20 cellular contexts compared by ENCODE assay signal in genomic region chr22:25210831-25211230, GRCh38. TPM values are rescaled to one million over a fixed set of nuclear protein-coding genes. Genes with fewer than 3 reads are reported as not detected.
DNase-seq lines count a peak whose midpoint lies in the region; FAIRE-seq and TF ChIP-seq lines count a peak whose summit lies in the region.
"Had no signal": no experiment of that assay in that cellular context is flagged by ENCODE, and none has a peak within 500 bp of the region (broad histone marks: within the 10 kb centered on the region; RNA-seq: fewer than 3 reads in every experiment).

No MANE protein-coding gene starts in this region.

- H3K36me3 ChIP-seq in MG63 (no peaks in the 10 kb centered on the region), bronchial epithelial cell (ENCODE audit: control insufficient read depth, insufficient read depth, low read length) (no peaks in the 10 kb centered on the region), neuronal stem cell (replicated peaks in 1 of 2; ENCODE audit: control insufficient read depth in 2 of 2, insufficient read depth in 2 of 2, low read length in 2 of 2) (no peaks in the 10 kb centered on the region), esophagus squamous epithelium (no peaks in the 10 kb centered on the region)
- H3K36me3 ChIP-seq: BE2C had no signal

- H4K91ac ChIP-seq in neuronal stem cell (ENCODE audit: low read depth, low read length, poor library complexity), result peak overlapping the region; percentile 8

- WGBS in neuronal stem cell (ENCODE audit: extremely low coverage in 2 of 2, insufficient read length in 2 of 2, insufficient replicate concordance in 1 of 2), 2 donors, result no CpG with 5 or more reads among the region's 3 CpGs
- 60% methylated on average over 1 of the region's 3 CpGs; no CpG with 5 or more reads in 1 of the 2 donors for WGBS in esophagus squamous epithelium, 2 donors

- no peak overlapping the region for H4K8ac ChIP-seq in neuronal stem cell (ENCODE audit: low read depth, low read length)

- H3K9ac ChIP-seq in neuronal stem cell (ENCODE audit: low read depth, low read length, poor library complexity), result no peak overlapping the region

- H3K27ac ChIP-seq in neuronal stem cell (replicated peaks; ENCODE audit: low read length) (no peak overlapping the region), esophagus squamous epithelium (no peak overlapping the region)
- H3K27ac ChIP-seq: A549, C4-2B, HL-60 had no signal

- no peak overlapping the region for H3K14ac ChIP-seq in neuronal stem cell (ENCODE audit: low read length)

- H2AFZ ChIP-seq in neuronal stem cell (ENCODE audit: low read length), result no peak overlapping the region

- no peak overlapping the region for H3K4me2 ChIP-seq in neuronal stem cell (ENCODE audit: insufficient read depth, low read length, poor library complexity, severe bottlenecking)
- H3K4me2 ChIP-seq: A549 had no signal

- no peak overlapping the region for H2BK120ac ChIP-seq in neuronal stem cell (ENCODE audit: low read depth, low read length)

- no peak overlapping the region for H3K18ac ChIP-seq in neuronal stem cell (ENCODE audit: low read length)

- H2BK15ac ChIP-seq in neuronal stem cell (ENCODE audit: low read length), result no peak overlapping the region

- no peak overlapping the region for H2BK5ac ChIP-seq in neuronal stem cell (ENCODE audit: low read length)

- H3K27me3 ChIP-seq in MG63 (no peaks in the 10 kb centered on the region), bronchial epithelial cell (ENCODE audit: control insufficient read depth, insufficient read depth, low read length) (no peaks in the 10 kb centered on the region), neuronal stem cell (ENCODE audit: control insufficient read depth in 3 of 3, insufficient read depth in 3 of 3, low read depth in 1 of 3, low read length in 3 of 3) (peaks cover 0 to 4% (median 0%) of the 10 kb centered on the region in 3 experiments), esophagus squamous epithelium (peaks cover 0 to 4% (median 0%) of the 10 kb centered on the region in 4 donors)
- H3K27me3 ChIP-seq: BE2C had no signal

- no peak overlapping the region for H3K4me3 ChIP-seq in MG63
- H3K4me3 ChIP-seq in bronchial epithelial cell (ENCODE audit: low read depth, low read length), result no peak overlapping the region
- H3K4me3 ChIP-seq in neuronal stem cell (ENCODE audit: low read length in 2 of 2), result no peak overlapping the region
- H3K4me3 ChIP-seq in esophagus squamous epithelium, result no peak overlapping the region
- H3K4me3 ChIP-seq: A549 had no signal

- H2BK12ac ChIP-seq in neuronal stem cell (ENCODE audit: low read length), result no peak overlapping the region

- no peaks in the 10 kb centered on the region for H3K4me1 ChIP-seq in neuronal stem cell (ENCODE audit: control insufficient read depth in 2 of 2, insufficient read depth in 1 of 2, low read depth in 1 of 2, low read length in 2 of 2)
- no peaks in the 10 kb centered on the region for H3K4me1 ChIP-seq in esophagus squamous epithelium
- H3K4me1 ChIP-seq: A549, BE2C had no signal

- no peak for TF ChIP-seq CTCF in bronchial epithelial cell (IDR thresholded peaks at IDR 0.05; ENCODE audit: insufficient read depth, low read length, severe bottlenecking)
- no peak for TF ChIP-seq CTCF in esophagus squamous epithelium (IDR thresholded peaks at IDR 0.05)

- FAIRE-seq in bronchial epithelial cell (lab: Jason Lieb, UNC), result no peak
- FAIRE-seq: A549, D721Med, G401.6, GM12891 had no signal

- H3K79me1 ChIP-seq in neuronal stem cell (ENCODE audit: low read depth, low read length), result no peaks in the 10 kb centered on the region

- no peaks in the 10 kb centered on the region for H3K9me3 ChIP-seq in MG63
- peaks cover 0 to 9% of the 10 kb centered on the region in 2 donors for H3K9me3 ChIP-seq in neuronal stem cell (replicated peaks in 1 of 2; ENCODE audit: control insufficient read depth in 2 of 2, insufficient read depth in 1 of 2, low read depth in 1 of 2, low read length in 2 of 2)
- no peaks in the 10 kb centered on the region for H3K9me3 ChIP-seq in esophagus squamous epithelium
- H3K9me3 ChIP-seq: A549, BE2C had no signal

- no peak for TF ChIP-seq POLR2A in esophagus squamous epithelium (IDR thresholded peaks at IDR 0.05)

- H2AK5ac ChIP-seq in neuronal stem cell (ENCODE audit: low read depth, low read length), result no peak overlapping the region

- intact Hi-C loops in esophagus squamous epithelium (cut with DNase I), result no loop called here

- H3K4ac ChIP-seq in neuronal stem cell (ENCODE audit: low read length), result no peak overlapping the region

- H3K23ac ChIP-seq in neuronal stem cell (ENCODE audit: low read depth, low read length, poor library complexity), result no peak overlapping the region

- DNase-seq in MG63 (peak; percentile 91), bronchial epithelial cell (ENCODE audit: low read depth) (peak; percentile 15), neuronal stem cell (ENCODE audit: low spot score) (no peak), dedifferentiated amniotic fluid mesenchymal stem cell (ENCODE audit: extremely low spot score) (no peak), esophagus squamous epithelium (lab: John Stamatoyannopoulos, UW) (no peak), amygdala (lab: John Stamatoyannopoulos, UW) (no peak)
- DNase-seq: BE2C; CD4-positive, alpha-beta memory T cell; DMS153; DMS79 treated with DMSO at 0.1 percent for 48 hours; EL; HCEC 1CT had no signal

RNA-seq across cellular contexts. Expression of gene CRYBB2, which starts 8.6 kb away (rescaled TPM):
- total RNA-seq in MG63 (2014; rRNA removed; shearing (Covaris generic); ENCODE audit: low replicate concordance), result not detected in 2 replicates
- total RNA-seq in bronchial epithelial cell, result not detected in 2 replicates
- 0.22 TPM for polyA plus RNA-seq in neuronal stem cell (2013, experiment 1 of 2)
- polyA plus RNA-seq in neuronal stem cell (2013, experiment 2 of 2), result 0.28 TPM
- not detected for total RNA-seq in esophagus squamous epithelium
- total RNA-seq: CD4-positive, alpha-beta memory T cell had no signal
- polyA plus RNA-seq: A549; CD4-positive, alpha-beta memory T cell had no signal

RNA-seq across cellular contexts. Expression of gene CRYBB3, which starts 11.2 kb away (rescaled TPM):
- total RNA-seq in MG63 (2014; rRNA removed; shearing (Covaris generic); ENCODE audit: low replicate concordance), result 5.1 TPM in 1 of 2 replicates, not detected in the other
- total RNA-seq in bronchial epithelial cell (not detected in 2 replicates), esophagus squamous epithelium (not detected)
- polyA plus RNA-seq in neuronal stem cell (2013, experiment 1 of 2), result 0.04 TPM
- not detected for polyA plus RNA-seq in neuronal stem cell (2013, experiment 2 of 2)
- total RNA-seq: CD4-positive, alpha-beta memory T cell; H4 had no signal
- polyA plus RNA-seq: A549; AG04450; CD4-positive, alpha-beta memory T cell had no signal

Comparison
In these comparisons a context has a peak if more than half of its experiments do, and no peak if none do; other contexts are left out.
1. DNase-seq: peak in MG63 (single experiment) and bronchial epithelial cell (single experiment); none in neuronal stem cell (single experiment), dedifferentiated amniotic fluid mesenchymal stem cell (single experiment), esophagus squamous epithelium (single experiment) and amygdala (0 of 56).